In genomic region chr2:16375981-16376380, GRCh38 we compare ENCODE assay signal across 24 cellular contexts.
DNase-seq lines count a peak whose midpoint lies in the region; TF ChIP-seq lines count a peak whose summit lies in the region.
"Had no signal": no experiment of that assay in that cellular context is flagged by ENCODE, and none has a peak within 500 bp of the region (broad histone marks: within the 10 kb centered on the region; RNA-seq: fewer than 3 reads in every experiment).

No MANE protein-coding gene starts in this region.

- no peak overlapping the region for H3K4me3 ChIP-seq in BE2C (ENCODE audit: low read depth, low read length)
- H3K4me3 ChIP-seq: A549; BLaER1; BLaER1 treated with 17β-estradiol and CSF1 and Interleukin-3, amounts not matched to agents 10 nM and 100 nM had no signal

- H3K36me3 ChIP-seq in BE2C, result no peaks in the 10 kb centered on the region
- H3K36me3 ChIP-seq: BLaER1; BLaER1 treated with 17β-estradiol and CSF1 and Interleukin-3, amounts not matched to agents 10 nM and 100 nM had no signal

- peaks cover 7% of the 10 kb centered on the region for H3K4me1 ChIP-seq in BE2C
- H3K4me1 ChIP-seq: A549; BLaER1; BLaER1 treated with 17β-estradiol and CSF1 and Interleukin-3, amounts not matched to agents 10 nM and 100 nM; Caco-2 had no signal

- H3K27me3 ChIP-seq in BE2C, result peaks cover 6% of the 10 kb centered on the region; the same call in 1 of the 2 replicates
- H3K27me3 ChIP-seq: BLaER1; BLaER1 treated with 17β-estradiol and CSF1 and Interleukin-3, amounts not matched to agents 10 nM and 100 nM had no signal

- TF ChIP-seq CTCF in BE2C (IDR thresholded peaks at IDR 0.05; ENCODE audit: low read depth, low read length), result no peak

- peak; percentile 91 for DNase-seq in BE2C
- DNase-seq in activated gamma-delta T cell (lab: John Stamatoyannopoulos, UW), result no peak
- DNase-seq: 8988T; ACHN; AML-193; C1 segment of cervical spinal cord; Caco-2; Calu3; CD4-positive, alpha-beta memory T cell; CD4-positive, alpha-beta T cell; CD4-positive, CD25-positive, alpha-beta regulatory T cell; CD8-positive, alpha-beta memory T cell; CD8-positive, alpha-beta T cell; COR-L47; DMS 273 treated with DMSO at 0.1 percent for 48 hours; DMS153; DMS53; DMS79; DMS79 treated with DMSO at 0.1 percent for 48 hours; DND-41; EL had no signal

- H3K9me3 ChIP-seq in BE2C, result peaks cover 32% of the 10 kb centered on the region
- H3K9me3 ChIP-seq: BLaER1; BLaER1 treated with 17β-estradiol and CSF1 and Interleukin-3, amounts not matched to agents 10 nM and 100 nM had no signal
